1 cellular context compared by ENCODE assay signal in genomic region chr15:81195339-81195864, GRCh38.
TF ChIP-seq lines count a peak whose summit lies in the region.

No MANE protein-coding gene starts in this region.

TF ChIP-seq in A549, 52 proteins besides CTCF, POLR2A, EP300 and RAD21 (continued from another document):
- TF ChIP-seq NFE2L2 (conservative IDR thresholded peaks at IDR 0.05; ENCODE audit: low read length) (no peak), SMC3 (IDR thresholded peaks at IDR 0.05) (no peak), BHLHE40 (IDR thresholded peaks at IDR 0.05; ENCODE audit: low read depth, low read length) (no peak), MYC (IDR thresholded peaks at IDR 0.05; ENCODE audit: borderline replicate concordance, low read length) (no peak), EHMT2 (IDR thresholded peaks at IDR 0.05; ENCODE audit: low read depth) (no peak), TFCP2L1 (CRISPR knock-in tag; IDR thresholded peaks at IDR 0.05) (no peak), ESRRA (IDR thresholded peaks at IDR 0.05; ENCODE audit: borderline replicate concordance, low read length) (no peak), ZSCAN20 (CRISPR knock-in tag; IDR thresholded peaks at IDR 0.05) (no peak), ZNF302 (CRISPR knock-in tag; IDR thresholded peaks at IDR 0.05) (no peak)
